ENCODE assay signal across 1 cellular context in the genomic region with DNA sequence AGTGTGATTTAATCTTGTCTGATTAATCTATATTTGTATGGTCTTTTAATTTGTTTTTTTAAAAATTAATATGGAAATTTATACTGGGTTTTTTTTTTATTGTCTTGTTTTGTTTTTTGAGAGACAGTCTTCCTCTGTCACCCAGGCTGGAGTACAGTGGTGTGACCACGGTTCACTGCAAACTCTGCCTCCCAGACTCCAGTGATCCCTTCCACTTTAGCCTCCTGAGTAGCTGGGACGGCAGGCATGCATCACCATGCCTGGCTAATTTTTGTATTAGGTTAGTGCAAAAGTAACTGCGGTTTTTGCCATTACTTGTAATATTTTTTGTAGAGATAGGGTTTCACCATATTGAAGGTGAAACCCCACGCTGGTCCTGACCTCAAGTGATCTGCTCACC.
TF ChIP-seq lines count a peak whose summit lies in the region.

No MANE protein-coding gene starts in this region.

TF ChIP-seq in GM23338, 12 proteins besides CTCF, POLR2A, EP300 and RAD21 (continued from another document):
- TF ChIP-seq, protein P1, sequence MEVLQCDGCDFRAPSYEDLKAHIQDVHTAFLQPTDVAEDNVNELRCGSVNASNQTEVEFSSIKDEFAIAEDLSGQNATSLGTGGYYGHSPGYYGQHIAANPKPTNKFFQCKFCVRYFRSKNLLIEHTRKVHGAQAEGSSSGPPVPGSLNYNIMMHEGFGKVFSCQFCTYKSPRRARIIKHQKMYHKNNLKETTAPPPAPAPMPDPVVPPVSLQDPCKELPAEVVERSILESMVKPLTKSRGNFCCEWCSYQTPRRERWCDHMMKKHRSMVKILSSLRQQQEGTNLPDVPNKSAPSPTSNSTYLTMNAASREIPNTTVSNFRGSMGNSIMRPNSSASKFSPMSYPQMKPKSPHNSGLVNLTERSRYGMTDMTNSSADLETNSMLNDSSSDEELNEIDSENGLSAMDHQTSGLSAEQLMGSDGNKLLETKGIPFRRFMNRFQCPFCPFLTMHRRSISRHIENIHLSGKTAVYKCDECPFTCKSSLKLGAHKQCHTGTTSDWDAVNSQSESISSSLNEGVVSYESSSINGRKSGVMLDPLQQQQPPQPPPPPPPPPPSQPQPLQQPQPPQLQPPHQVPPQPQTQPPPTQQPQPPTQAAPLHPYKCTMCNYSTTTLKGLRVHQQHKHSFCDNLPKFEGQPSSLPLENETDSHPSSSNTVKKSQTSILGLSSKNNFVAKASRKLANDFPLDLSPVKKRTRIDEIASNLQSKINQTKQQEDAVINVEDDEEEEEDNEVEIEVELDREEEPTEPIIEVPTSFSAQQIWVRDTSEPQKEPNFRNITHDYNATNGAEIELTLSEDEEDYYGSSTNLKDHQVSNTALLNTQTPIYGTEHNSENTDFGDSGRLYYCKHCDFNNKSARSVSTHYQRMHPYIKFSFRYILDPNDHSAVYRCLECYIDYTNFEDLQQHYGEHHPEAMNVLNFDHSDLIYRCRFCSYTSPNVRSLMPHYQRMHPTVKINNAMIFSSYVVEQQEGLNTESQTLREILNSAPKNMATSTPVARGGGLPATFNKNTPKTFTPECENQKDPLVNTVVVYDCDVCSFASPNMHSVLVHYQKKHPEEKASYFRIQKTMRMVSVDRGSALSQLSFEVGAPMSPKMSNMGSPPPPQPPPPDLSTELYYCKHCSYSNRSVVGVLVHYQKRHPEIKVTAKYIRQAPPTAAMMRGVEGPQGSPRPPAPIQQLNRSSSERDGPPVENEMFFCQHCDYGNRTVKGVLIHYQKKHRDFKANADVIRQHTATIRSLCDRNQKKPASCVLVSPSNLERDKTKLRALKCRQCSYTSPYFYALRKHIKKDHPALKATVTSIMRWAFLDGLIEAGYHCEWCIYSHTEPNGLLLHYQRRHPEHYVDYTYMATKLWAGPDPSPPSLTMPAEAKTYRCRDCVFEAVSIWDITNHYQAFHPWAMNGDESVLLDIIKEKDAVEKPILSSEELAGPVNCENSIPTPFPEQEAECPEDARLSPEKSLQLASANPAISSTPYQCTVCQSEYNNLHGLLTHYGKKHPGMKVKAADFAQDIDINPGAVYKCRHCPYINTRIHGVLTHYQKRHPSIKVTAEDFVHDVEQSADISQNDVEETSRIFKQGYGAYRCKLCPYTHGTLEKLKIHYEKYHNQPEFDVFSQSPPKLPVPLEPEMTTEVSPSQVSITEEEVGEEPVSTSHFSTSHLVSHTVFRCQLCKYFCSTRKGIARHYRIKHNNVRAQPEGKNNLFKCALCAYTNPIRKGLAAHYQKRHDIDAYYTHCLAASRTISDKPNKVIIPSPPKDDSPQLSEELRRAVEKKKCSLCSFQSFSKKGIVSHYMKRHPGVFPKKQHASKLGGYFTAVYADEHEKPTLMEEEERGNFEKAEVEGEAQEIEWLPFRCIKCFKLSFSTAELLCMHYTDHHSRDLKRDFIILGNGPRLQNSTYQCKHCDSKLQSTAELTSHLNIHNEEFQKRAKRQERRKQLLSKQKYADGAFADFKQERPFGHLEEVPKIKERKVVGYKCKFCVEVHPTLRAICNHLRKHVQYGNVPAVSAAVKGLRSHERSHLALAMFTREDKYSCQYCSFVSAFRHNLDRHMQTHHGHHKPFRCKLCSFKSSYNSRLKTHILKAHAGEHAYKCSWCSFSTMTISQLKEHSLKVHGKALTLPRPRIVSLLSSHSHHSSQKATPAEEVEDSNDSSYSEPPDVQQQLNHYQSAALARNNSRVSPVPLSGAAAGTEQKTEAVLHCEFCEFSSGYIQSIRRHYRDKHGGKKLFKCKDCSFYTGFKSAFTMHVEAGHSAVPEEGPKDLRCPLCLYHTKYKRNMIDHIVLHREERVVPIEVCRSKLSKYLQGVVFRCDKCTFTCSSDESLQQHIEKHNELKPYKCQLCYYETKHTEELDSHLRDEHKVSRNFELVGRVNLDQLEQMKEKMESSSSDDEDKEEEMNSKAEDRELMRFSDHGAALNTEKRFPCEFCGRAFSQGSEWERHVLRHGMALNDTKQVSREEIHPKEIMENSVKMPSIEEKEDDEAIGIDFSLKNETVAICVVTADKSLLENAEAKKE (CRISPR knock-in tag; IDR thresholded peaks at IDR 0.05), result no peak
- no peak for TF ChIP-seq ZNF331 (CRISPR knock-in tag; IDR thresholded peaks at IDR 0.05; ENCODE audit: low read depth)
- no peak for TF ChIP-seq STAT1 (IDR thresholded peaks at IDR 0.05; ENCODE audit: unreplicated experiment)
- TF ChIP-seq EZH2phosphoT487 (IDR thresholded peaks at IDR 0.05; ENCODE audit: unreplicated experiment), result no peak
- TF ChIP-seq CREB1 (CRISPR knock-in tag; IDR thresholded peaks at IDR 0.05; ENCODE audit: low read depth), result no peak
- no peak for TF ChIP-seq ZNF114 (CRISPR knock-in tag; IDR thresholded peaks at IDR 0.05)
- no peak for TF ChIP-seq POLR2AphosphoS5 (IDR thresholded peaks at IDR 0.05; ENCODE audit: low read depth)
